Comparison of ENCODE assay signal across 17 cellular contexts in genomic region chr12:2341051-2341751, GRCh38.
DNase-seq lines count a peak whose midpoint lies in the region; ATAC-seq and TF ChIP-seq lines count a peak whose summit lies in the region.
"Had no signal": no experiment of that assay in that cellular context is flagged by ENCODE, and none has a peak within 500 bp of the region (broad histone marks: within the 10 kb centered on the region; RNA-seq: fewer than 3 reads in every experiment).

No MANE protein-coding gene starts in this region.

- TF ChIP-seq CTCF in IMR-90 (conservative IDR thresholded peaks at IDR 0.05; ENCODE audit: low read depth, low read length) = no peak
- TF ChIP-seq CTCF in chondrocyte (IDR thresholded peaks at IDR 0.05) = no peak
- TF ChIP-seq CTCF in nephron (IDR thresholded peaks at IDR 0.05; ENCODE audit: unreplicated experiment in 3 of 3) = no peak
- TF ChIP-seq CTCF in nephron progenitor cell (IDR thresholded peaks at IDR 0.05) = no peak

- 69% methylated on average over 4 of the region's 15 CpGs; no CpG with 5 or more reads in 1 of the 2 experiments for WGBS in IMR-90 (ENCODE audit: extremely low coverage in 2 of 2, insufficient read length in 1 of 2), 2 experiments

- intact Hi-C loops in IMR-90 (cut with micrococcal nuclease) = no loop called here

- H3K27ac Mint-ChIP-seq in chondrocyte (ENCODE audit: unreplicated experiment) (peak overlapping the region; percentile 90), nephron (peak overlapping the region in 2 of 3 experiments; percentile 48 to 87), nephron progenitor cell (no peak overlapping the region)
- no peak overlapping the region for H3K27ac Mint-ChIP-seq in stimulated activated naive B cell treated with anti-CD40 and anti-IgM and Interleukin-4, amounts not matched to agents 10 μg/mL and 1 μg/mL and 100 μg/mL, for 72 hours
- H3K27ac Mint-ChIP-seq: activated CD4-positive, alpha-beta memory T cell treated with anti-CD3 and anti-CD28 coated beads, Interleukin-2, amount 10 ng/mL, durations not matched to agents 7 days and 5 days; memory B cell had no signal

- H2AK5ac ChIP-seq in IMR-90 (ENCODE audit: low read depth, low read length) = peak overlapping the region; percentile 100

- H3K27me3 Mint-ChIP-seq in chondrocyte (ENCODE audit: low read depth) = no peaks in the 10 kb centered on the region
- peaks cover 10% of the 10 kb centered on the region for H3K27me3 Mint-ChIP-seq in nephron (ENCODE audit: low read depth)
- peaks cover 0 to 17% of the 10 kb centered on the region in 2 donors for H3K27me3 Mint-ChIP-seq in stimulated activated naive B cell treated with anti-CD40 and anti-IgM and Interleukin-4, amounts not matched to agents 10 μg/mL and 1 μg/mL and 100 μg/mL, for 72 hours
- H3K27me3 Mint-ChIP-seq in nephron progenitor cell (ENCODE audit: low read depth, poor library complexity) = peaks cover 2% of the 10 kb centered on the region

- H4K91ac ChIP-seq in IMR-90 (ENCODE audit: insufficient read depth, low read depth, low read length) = peak overlapping the region; percentile 93

- no peak for TF ChIP-seq POLR2A in IMR-90 (IDR thresholded peaks at IDR 0.05; ENCODE audit: low read depth, low read length)

- peak overlapping the region; percentile 98 for H2BK120ac ChIP-seq in IMR-90 (ENCODE audit: low read depth, low read length)

- BruUV-seq in IMR-90 (replicated peaks; lab: Mats Ljungman, UMichigan) = no TSS peak

- H3K9me1 ChIP-seq in IMR-90 (ENCODE audit: insufficient read depth, low read length) = peaks cover 40% of the 10 kb centered on the region

- H3K56ac ChIP-seq in IMR-90 (ENCODE audit: extremely low read depth, insufficient read depth, low read length) = no peak overlapping the region

- peak overlapping the region; percentile 81 for H4K5ac ChIP-seq in IMR-90 (ENCODE audit: low read depth, low read length)

- dilution Hi-C loops in IMR-90 (cut with HindIII; ENCODE audit: low sequenced_read_pairs, unreplicated experiment) = no loop called here

- peak overlapping the region; percentile 99 for H3K4ac ChIP-seq in IMR-90 (ENCODE audit: low read depth, low read length)

- H3K4me1 Mint-ChIP-seq in chondrocyte (ENCODE audit: low read depth) = peaks cover 83% of the 10 kb centered on the region
- H3K4me1 Mint-ChIP-seq in nephron = peaks cover 71% of the 10 kb centered on the region
- H3K4me1 Mint-ChIP-seq in stimulated activated naive B cell treated with anti-CD40 and anti-IgM and Interleukin-4, amounts not matched to agents 10 μg/mL and 1 μg/mL and 100 μg/mL, for 72 hours = peaks cover 10% of the 10 kb centered on the region in 2 donors
- H3K4me1 Mint-ChIP-seq in nephron progenitor cell = peaks cover 69% of the 10 kb centered on the region
- H3K4me1 Mint-ChIP-seq: activated CD4-positive, alpha-beta memory T cell treated with anti-CD3 and anti-CD28 coated beads, Interleukin-2, amount 10 ng/mL, durations not matched to agents 7 days and 5 days; memory B cell had no signal

- H3K27me3 ChIP-seq in IMR-90 (ENCODE audit: control insufficient read depth, insufficient read depth, low read length) (no peaks in the 10 kb centered on the region), subcutaneous abdominal adipose tissue (ENCODE audit: control insufficient read depth in 5 of 5, insufficient read depth in 4 of 5, low read length in 5 of 5) (no peaks in the 10 kb centered on the region)
- H3K27me3 ChIP-seq: BLaER1 had no signal

- H3K36me3 Mint-ChIP-seq in chondrocyte (ENCODE audit: low read depth) (no peaks in the 10 kb centered on the region), nephron (ENCODE audit: low read depth) (no peaks in the 10 kb centered on the region), nephron progenitor cell (ENCODE audit: low read depth) (no peaks in the 10 kb centered on the region)
- no peaks in the 10 kb centered on the region for H3K36me3 Mint-ChIP-seq in stimulated activated naive B cell treated with anti-CD40 and anti-IgM and Interleukin-4, amounts not matched to agents 10 μg/mL and 1 μg/mL and 100 μg/mL, for 72 hours
- H3K36me3 Mint-ChIP-seq: memory B cell had no signal

- H2BK20ac ChIP-seq in IMR-90 (ENCODE audit: low read depth, low read length) = peak overlapping the region; percentile 99

- in situ Hi-C loops in IMR-90 (cut with MboI; ENCODE audit: low sequenced_read_pairs) = no loop called here

- H2BK5ac ChIP-seq in IMR-90 (ENCODE audit: low read depth, low read length, poor library complexity, severe bottlenecking) = peak overlapping the region; percentile 90

- H3K79me1 ChIP-seq in IMR-90 (ENCODE audit: low read depth in 1 of 2, low read length in 2 of 2) = peaks cover 0 to 44% of the 10 kb centered on the region in 2 experiments

- no peaks in the 10 kb centered on the region for H4K20me1 ChIP-seq in IMR-90 (ENCODE audit: insufficient read depth, low read length)
- H4K20me1 ChIP-seq: BLaER1 had no signal

- POLR2A ChIA-PET in IMR-90 (lab: Charles Lee; ENCODE audit: unreplicated experiment) = no interaction called here

- peak overlapping the region; percentile 94 for H3K18ac ChIP-seq in IMR-90 (ENCODE audit: low read depth, low read length)

- peak overlapping the region; percentile 92 for H3K23ac ChIP-seq in IMR-90 (ENCODE audit: low read depth, low read length)

- H3K36me3 ChIP-seq in IMR-90 (ENCODE audit: control insufficient read depth, insufficient read depth, low read length) (no peaks in the 10 kb centered on the region), subcutaneous abdominal adipose tissue (ENCODE audit: control insufficient read depth in 5 of 5, insufficient read depth in 5 of 5, low read length in 5 of 5) (no peaks in the 10 kb centered on the region)
- H3K36me3 ChIP-seq: BLaER1 had no signal

- H3K27ac ChIP-seq in IMR-90 (ENCODE audit: insufficient read depth, low read length) (peak overlapping the region; percentile 69), subcutaneous abdominal adipose tissue (ENCODE audit: low read depth, low read length) (peak overlapping the region; percentile 25)
- H3K27ac ChIP-seq: BLaER1 had no signal

- H2BK15ac ChIP-seq in IMR-90 (ENCODE audit: low read depth, low read length) = peak overlapping the region; percentile 93

- DNase-seq in IMR-90 = no peak
- DNase-seq in chondrocyte (ENCODE audit: low spot score) = no peak
- no peak for DNase-seq in stimulated activated naive B cell treated with anti-CD40 and anti-IgM and Interleukin-4, amounts not matched to agents 10 μg/mL and 1 μg/mL and 100 μg/mL, for 72 hours
- no peak for DNase-seq in nephron progenitor cell
- DNase-seq in RPMI8226 = no peak
- DNase-seq: activated CD4-positive, alpha-beta memory T cell treated with anti-CD3 and anti-CD28 coated beads, Interleukin-2, amount 10 ng/mL, durations not matched to agents 7 days and 5 days; DMS79 treated with DMSO at 0.1 percent for 48 hours; NCI-H2081 treated with DMSO at 0.1 percent for 48 hours; NCI-H748 treated with DMSO at 0.1 percent for 48 hours; occipital lobe; substantia nigra had no signal

- no peak overlapping the region for H3K4me3 Mint-ChIP-seq in chondrocyte (ENCODE audit: unreplicated experiment)
- peak overlapping the region in 1 of 3 experiments; percentile 27 for H3K4me3 Mint-ChIP-seq in nephron
- H3K4me3 Mint-ChIP-seq in stimulated activated naive B cell treated with anti-CD40 and anti-IgM and Interleukin-4, amounts not matched to agents 10 μg/mL and 1 μg/mL and 100 μg/mL, for 72 hours = no peak overlapping the region
- H3K4me3 Mint-ChIP-seq in nephron progenitor cell = no peak overlapping the region
- H3K4me3 Mint-ChIP-seq: activated CD4-positive, alpha-beta memory T cell treated with anti-CD3 and anti-CD28 coated beads, Interleukin-2, amount 10 ng/mL, durations not matched to agents 7 days and 5 days; memory B cell had no signal

- CTCF ChIA-PET in IMR-90 (lab: Yijun Ruan, JAX) = interaction anchor here (0.6 kb wide), 1 partner anchor 266 kb away, joined by 4 read pairs; no protein-coding TSS in a partner anchor

- H3K9me3 ChIP-seq in IMR-90 (ENCODE audit: control insufficient read depth, insufficient read depth, low read length) = no peaks in the 10 kb centered on the region
- H3K9me3 ChIP-seq in subcutaneous abdominal adipose tissue (ENCODE audit: control insufficient read depth in 5 of 5, low read length in 5 of 5) = no peaks in the 10 kb centered on the region
- H3K9me3 ChIP-seq: BLaER1 had no signal

- peak overlapping the region; percentile 98 for H3K14ac ChIP-seq in IMR-90 (replicated peaks; ENCODE audit: low read depth, low read length)

- H2AK9ac ChIP-seq in IMR-90 (replicated peaks; ENCODE audit: low read depth, low read length, poor library complexity) = peak overlapping the region; percentile 65

- H3K4me3 ChIP-seq in IMR-90 (ENCODE audit: insufficient read depth, low read depth, low read length) (no peak overlapping the region), subcutaneous abdominal adipose tissue (ENCODE audit: low read depth in 1 of 5, low read length in 5 of 5) (no peak overlapping the region)
- H3K4me3 ChIP-seq: BLaER1 had no signal

- no peak overlapping the region for H3K4me2 ChIP-seq in IMR-90 (ENCODE audit: low read depth, low read length)
- H3K4me2 ChIP-seq: BLaER1 had no signal

- ATAC-seq in IMR-90 (ENCODE audit: low read depth) (no peak), GM19324 (IDR thresholded peaks at IDR 0.05; ENCODE audit: low FRiP score, unreplicated experiment) (no peak)
- no peak for ATAC-seq in stimulated activated naive B cell treated with anti-CD40 and anti-IgM and Interleukin-4, amounts not matched to agents 10 μg/mL and 1 μg/mL and 100 μg/mL, for 72 hours (replicated peaks)
- ATAC-seq: Panc1 had no signal

- H2AFZ ChIP-seq in IMR-90 (replicated peaks; ENCODE audit: low read length, poor library complexity) = peak overlapping the region; percentile 83

- peak overlapping the region; percentile 67 to 90 for H4K8ac ChIP-seq in IMR-90 (ENCODE audit: low read depth in 2 of 2, low read length in 2 of 2)

- no peak overlapping the region for H3K9ac ChIP-seq in IMR-90 (ENCODE audit: low read depth, low read length)
- H3K9ac ChIP-seq in subcutaneous abdominal adipose tissue (ENCODE audit: low read length in 5 of 5) = no peak overlapping the region
- H3K9ac ChIP-seq: BLaER1 had no signal

- H3K9me3 Mint-ChIP-seq in chondrocyte (ENCODE audit: low read depth) (no peaks in the 10 kb centered on the region), nephron (no peaks in the 10 kb centered on the region), nephron progenitor cell (no peaks in the 10 kb centered on the region)
- H3K9me3 Mint-ChIP-seq in stimulated activated naive B cell treated with anti-CD40 and anti-IgM and Interleukin-4, amounts not matched to agents 10 μg/mL and 1 μg/mL and 100 μg/mL, for 72 hours = no peaks in the 10 kb centered on the region
- H3K9me3 Mint-ChIP-seq: activated CD4-positive, alpha-beta memory T cell treated with anti-CD3 and anti-CD28 coated beads, Interleukin-2, amount 10 ng/mL, durations not matched to agents 7 days and 5 days; memory B cell had no signal

- H3K4me1 ChIP-seq in IMR-90 (ENCODE audit: control insufficient read depth, insufficient read depth, low read length) (peaks cover 44% of the 10 kb centered on the region), subcutaneous abdominal adipose tissue (ENCODE audit: control insufficient read depth in 5 of 5, insufficient read depth in 5 of 5, low read length in 5 of 5) (peaks cover 2 to 37% (median 30%) of the 10 kb centered on the region in 5 donors)

- no peak for TF ChIP-seq RAD21 in IMR-90 (IDR thresholded peaks at IDR 0.05; ENCODE audit: low read length)

Comparison
In these comparisons a context has a peak if more than half of its experiments do, and no peak if none do; other contexts are left out.
1. H3K27ac Mint-ChIP-seq: peak in chondrocyte (single experiment) and nephron (2 of 3); none in stimulated activated naive B cell treated with anti-CD40 and anti-IgM and Interleukin-4, amounts not matched to agents 10 μg/mL and 1 μg/mL and 100 μg/mL, for 72 hours (single experiment) and nephron progenitor cell (single experiment).